In the genomic region with DNA sequence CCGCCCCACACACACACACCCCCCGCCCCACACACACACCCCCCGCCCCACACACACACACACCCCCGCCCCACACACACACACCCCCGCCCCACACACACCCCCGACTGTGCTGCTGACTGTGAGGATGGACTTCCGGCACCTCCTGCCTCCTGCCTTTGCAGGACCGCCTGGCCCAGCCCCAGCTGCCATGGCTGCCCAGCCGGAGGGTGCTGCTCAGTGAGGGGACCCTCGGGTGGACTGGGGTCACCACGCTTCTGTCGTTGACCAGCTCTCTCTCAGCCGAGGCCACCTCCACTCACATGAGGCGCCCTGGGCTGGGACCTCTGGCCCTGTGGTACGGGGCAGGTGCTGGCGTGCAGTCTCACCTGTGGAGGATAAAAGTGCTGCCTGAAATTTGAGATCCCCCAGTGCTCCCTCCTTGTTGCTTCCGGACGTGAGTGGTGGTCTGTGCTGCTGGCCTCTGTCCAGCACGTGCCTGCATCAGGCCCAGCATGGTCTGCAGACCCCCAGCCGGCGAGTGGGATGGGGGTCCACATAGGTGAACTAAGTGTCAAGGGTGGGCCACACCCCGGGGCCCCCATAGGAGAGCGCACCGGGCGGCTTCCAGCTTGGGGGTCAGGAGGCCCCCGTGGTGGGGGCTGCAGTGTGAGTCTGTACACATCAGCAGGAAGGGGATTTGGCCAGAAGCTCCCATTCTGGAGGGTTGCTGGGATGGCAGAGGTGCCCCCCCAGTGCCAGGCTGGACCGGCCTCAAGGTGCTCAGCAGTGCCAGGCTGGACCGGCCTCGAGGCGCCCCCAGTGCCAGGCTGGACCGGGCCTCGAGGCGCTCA, we compare ENCODE assay signal across 13 cellular contexts. TPM values are rescaled to one million over a fixed set of nuclear protein-coding genes. Genes with fewer than 3 reads are reported as not detected.
A peak's percentile ranks its signal among the peaks of the same experiment; 100 is the strongest.
DNase-seq lines count a peak whose midpoint lies in the region; ATAC-seq and TF ChIP-seq lines count a peak whose summit lies in the region.
"Had no signal": no experiment of that assay in that cellular context is flagged by ENCODE, and none has a peak within 500 bp of the region (broad histone marks: within the 10 kb centered on the region; RNA-seq: fewer than 3 reads in every experiment).

No MANE protein-coding gene starts in this region.

- peaks cover 8 to 14% of the 10 kb centered on the region in 2 experiments; a peak in 3 of 4 replicates for H3K4me1 Mint-ChIP-seq in H9
- H3K4me1 Mint-ChIP-seq in activated T-cell treated with anti-CD3 and anti-CD28 coated beads, Interleukin-2, amount 50 U/mL, for 4 hours (ENCODE audit: low read depth): peaks cover 14% of the 10 kb centered on the region
- H3K4me1 Mint-ChIP-seq: activated T-helper 17 cell treated with anti-CD3 and anti-CD28 coated beads, Interleukin-2, amount 50 U/mL, for 72 hours had no signal

- WGBS in H9 (ENCODE audit: extremely low coverage, insufficient read length, low lambda C conversion rate): no CpG with 5 or more reads among the region's 33 CpGs
- WGBS in body of pancreas, 2 donors: 53 to 64% methylated on average over 10 to 26 of the region's 33 CpGs
- WGBS in mesenchymal stem cell: 93% methylated on average over 29 of the region's 33 CpGs
- 90% methylated on average over 28 of the region's 33 CpGs for WGBS in smooth muscle cell (ENCODE audit: low lambda C conversion rate)

- no peak for ATAC-seq in body of pancreas
- ATAC-seq in HG02870 (IDR thresholded peaks at IDR 0.05; ENCODE audit: unreplicated experiment): no peak
- ATAC-seq in activated T-cell treated with anti-CD3 and anti-CD28 coated beads, Interleukin-2, amount 50 U/mL, for 4 hours: no peak
- ATAC-seq: activated CD8-positive, alpha-beta T cell treated with anti-CD3 and anti-CD28 coated beads for 36 hours; activated T-helper 17 cell treated with anti-CD3 and anti-CD28 coated beads, Interleukin-2, amount 50 U/mL, for 72 hours had no signal

- peak overlapping the region; percentile 4; the same call in 1 of the 2 replicates for H3K14ac ChIP-seq in H9 (ENCODE audit: insufficient read depth, low read length)
- H3K14ac ChIP-seq in mesenchymal stem cell (ENCODE audit: low read length in 2 of 2): no peak overlapping the region

- H2BK5ac ChIP-seq in H9 (ENCODE audit: insufficient read length, low read length) (no peak overlapping the region), mesenchymal stem cell (ENCODE audit: low read depth, low read length, poor library complexity, severe bottlenecking) (no peak overlapping the region)

- no peak overlapping the region for H2AK5ac ChIP-seq in H9 (ENCODE audit: insufficient read length, low read length)
- peak overlapping the region; percentile 23 for H2AK5ac ChIP-seq in mesenchymal stem cell (ENCODE audit: low read length, severe bottlenecking)

- H3K9me3 Mint-ChIP-seq in H9: no peaks in the 10 kb centered on the region
- no peaks in the 10 kb centered on the region for H3K9me3 Mint-ChIP-seq in activated T-cell treated with anti-CD3 and anti-CD28 coated beads, Interleukin-2, amount 50 U/mL, for 4 hours
- H3K9me3 Mint-ChIP-seq: activated CD8-positive, alpha-beta T cell treated with anti-CD3 and anti-CD28 coated beads for 36 hours; activated T-helper 17 cell treated with anti-CD3 and anti-CD28 coated beads, Interleukin-2, amount 50 U/mL, for 72 hours had no signal

- H3K23ac ChIP-seq in H9 (ENCODE audit: insufficient read length, low read depth, low read length) (no peak overlapping the region), mesenchymal stem cell (ENCODE audit: low read length in 2 of 2) (no peak overlapping the region)

- H3K56ac ChIP-seq in H9 (ENCODE audit: insufficient read length, low read depth, low read length): no peak overlapping the region

- H3K9me3 ChIP-seq in H9 (ENCODE audit: control insufficient read depth, low read depth, low read length) (no peaks in the 10 kb centered on the region), body of pancreas (no peaks in the 10 kb centered on the region), mesenchymal stem cell (ENCODE audit: control insufficient read depth, low read length) (no peaks in the 10 kb centered on the region), smooth muscle cell (replicated peaks; ENCODE audit: low read depth) (no peaks in the 10 kb centered on the region)
- H3K9me3 ChIP-seq: SJSA1 had no signal

- no peak overlapping the region for H3K4me3 Mint-ChIP-seq in H9
- H3K4me3 Mint-ChIP-seq in activated T-cell treated with anti-CD3 and anti-CD28 coated beads, Interleukin-2, amount 50 U/mL, for 4 hours: no peak overlapping the region
- H3K4me3 Mint-ChIP-seq: activated CD8-positive, alpha-beta T cell treated with anti-CD3 and anti-CD28 coated beads for 36 hours; activated T-helper 17 cell treated with anti-CD3 and anti-CD28 coated beads, Interleukin-2, amount 50 U/mL, for 72 hours had no signal

- H4K20me1 ChIP-seq in H9 (ENCODE audit: control insufficient read depth, insufficient read depth, insufficient read length): no peaks in the 10 kb centered on the region
- peaks cover 94% of the 10 kb centered on the region for H4K20me1 ChIP-seq in smooth muscle cell (ENCODE audit: low read depth)

- no peaks in the 10 kb centered on the region; the same call in 1 of the 2 replicates for H3K79me2 ChIP-seq in H9 (ENCODE audit: insufficient read depth, low read length)
- H3K79me2 ChIP-seq in smooth muscle cell (ENCODE audit: low read depth): peaks cover 76% of the 10 kb centered on the region

- H2BK15ac ChIP-seq in H9 (ENCODE audit: low read depth, low read length) (no peak overlapping the region), mesenchymal stem cell (ENCODE audit: low read depth, poor library complexity, severe bottlenecking) (no peak overlapping the region)

- H2BK120ac ChIP-seq in H9 (ENCODE audit: low read depth, low read length, poor library complexity, severe bottlenecking): no peak overlapping the region
- H2BK120ac ChIP-seq in mesenchymal stem cell (ENCODE audit: low read depth, low read length): no peak overlapping the region

- H2AFZ ChIP-seq in H9 (ENCODE audit: low read length) (no peak overlapping the region), mesenchymal stem cell (ENCODE audit: low read depth, low read length) (no peak overlapping the region), smooth muscle cell (ENCODE audit: low read depth) (no peak overlapping the region)

- no peak for DNase-seq in H9
- no peak for DNase-seq in body of pancreas
- no peak for DNase-seq in mesenchymal stem cell
- no peak for DNase-seq in smooth muscle cell (lab: John Stamatoyannopoulos, UW; ENCODE audit: unreplicated experiment)
- DNase-seq in occipital lobe (lab: John Stamatoyannopoulos, UW): no peak
- DNase-seq in NCI-H146 (lab: John Stamatoyannopoulos, UW): no peak
- no peak for DNase-seq in activated T-cell treated with anti-CD3 and anti-CD28 coated beads, Interleukin-2, amount 50 U/mL, for 4 hours
- DNase-seq: activated CD8-positive, alpha-beta T cell treated with anti-CD3 and anti-CD28 coated beads for 36 hours; effector CD4-positive, alpha-beta T cell; stimulated activated CD8-positive, alpha-beta memory T cell treated with anti-CD3 and anti-CD28 coated beads, Interleukin-4, amount 100 ng/mL, for 48 hours had no signal

- H3K36me3 Mint-ChIP-seq in H9 (ENCODE audit: insufficient read depth in 1 of 3, low read depth in 3 of 3): peaks cover 18 to 31% (median 26%) of the 10 kb centered on the region in 3 experiments
- H3K36me3 Mint-ChIP-seq in activated T-cell treated with anti-CD3 and anti-CD28 coated beads, Interleukin-2, amount 50 U/mL, for 4 hours (ENCODE audit: insufficient read depth): peaks cover 4% of the 10 kb centered on the region

- no peaks in the 10 kb centered on the region for H3K79me1 ChIP-seq in H9 (ENCODE audit: insufficient read depth, low read depth, low read length, poor library complexity, severe bottlenecking)
- H3K79me1 ChIP-seq in mesenchymal stem cell (replicated peaks; ENCODE audit: low read length, poor library complexity, severe bottlenecking): peaks cover 48% of the 10 kb centered on the region

- TF ChIP-seq CTCF in H9 (conservative IDR thresholded peaks at IDR 0.05) (no peak), body of pancreas (IDR thresholded peaks at IDR 0.05) (no peak), smooth muscle cell (IDR thresholded peaks at IDR 0.05; ENCODE audit: borderline replicate concordance, insufficient read depth, poor library complexity, severe bottlenecking) (no peak)

- no peak overlapping the region for H2BK20ac ChIP-seq in H9 (ENCODE audit: low read depth, low read length, poor library complexity, severe bottlenecking)

- no peak for TF ChIP-seq POLR2A in body of pancreas (IDR thresholded peaks at IDR 0.05)

- peaks cover 0 to 11% of the 10 kb centered on the region in 2 donors for H3K36me3 ChIP-seq in body of pancreas (replicated peaks in 1 of 2; ENCODE audit: insufficient read depth in 1 of 2, low read depth in 2 of 2)
- peaks cover 70 to 84% of the 10 kb centered on the region in 2 experiments for H3K36me3 ChIP-seq in mesenchymal stem cell (ENCODE audit: control insufficient read depth in 1 of 2, insufficient read depth in 2 of 2, low read depth in 1 of 2, low read length in 2 of 2)
- H3K36me3 ChIP-seq in smooth muscle cell (ENCODE audit: low read depth): no peaks in the 10 kb centered on the region

- no peak overlapping the region for H3K27ac ChIP-seq in H9 (ENCODE audit: insufficient read length, low read depth, low read length)
- peak overlapping the region; percentile 83 to 93 (median 92) for H3K27ac ChIP-seq in body of pancreas
- H3K27ac ChIP-seq in mesenchymal stem cell (ENCODE audit: low read length, poor library complexity, severe bottlenecking): no peak overlapping the region
- H3K27ac ChIP-seq in smooth muscle cell (ENCODE audit: low read depth): no peak overlapping the region
- H3K27ac ChIP-seq: SJSA1 had no signal

- no peaks in the 10 kb centered on the region for H3K27me3 ChIP-seq in H9 (ENCODE audit: insufficient read depth, low read length)
- H3K27me3 ChIP-seq in body of pancreas: no peaks in the 10 kb centered on the region
- H3K27me3 ChIP-seq in mesenchymal stem cell (ENCODE audit: control insufficient read depth in 1 of 2, insufficient read depth in 1 of 2, low read length in 2 of 2): no peaks in the 10 kb centered on the region
- H3K27me3 ChIP-seq in smooth muscle cell (ENCODE audit: low read depth): no peaks in the 10 kb centered on the region
- H3K27me3 ChIP-seq: SJSA1 had no signal

- no peak overlapping the region for H3T11ph ChIP-seq in H9 (ENCODE audit: low read length)

- H3K27ac Mint-ChIP-seq in H9: peak overlapping the region in 2 of 3 experiments; percentile 83 to 91; a peak in 3 of 7 replicates
- H3K27ac Mint-ChIP-seq: activated CD8-positive, alpha-beta T cell treated with anti-CD3 and anti-CD28 coated beads for 36 hours; activated T-helper 17 cell treated with anti-CD3 and anti-CD28 coated beads, Interleukin-2, amount 50 U/mL, for 72 hours had no signal

- H3K4ac ChIP-seq in H9 (ENCODE audit: low read depth, low read length) (no peak overlapping the region), mesenchymal stem cell (ENCODE audit: low read depth in 1 of 2, low read length in 2 of 2) (no peak overlapping the region)

- H3K27me3 Mint-ChIP-seq in H9 (ENCODE audit: low read depth): no peaks in the 10 kb centered on the region
- no peaks in the 10 kb centered on the region for H3K27me3 Mint-ChIP-seq in activated T-cell treated with anti-CD3 and anti-CD28 coated beads, Interleukin-2, amount 50 U/mL, for 4 hours (ENCODE audit: low read depth)
- H3K27me3 Mint-ChIP-seq: activated CD8-positive, alpha-beta T cell treated with anti-CD3 and anti-CD28 coated beads for 36 hours; activated T-helper 17 cell treated with anti-CD3 and anti-CD28 coated beads, Interleukin-2, amount 50 U/mL, for 72 hours had no signal

- H3K4me3 ChIP-seq in body of pancreas (no peak overlapping the region), mesenchymal stem cell (ENCODE audit: insufficient read depth in 1 of 2, low read depth in 1 of 2, low read length in 2 of 2) (peak overlapping the region in 1 of 2 experiments; percentile 21), smooth muscle cell (no peak overlapping the region)
- H3K4me3 ChIP-seq: SJSA1 had no signal

- H2BK12ac ChIP-seq in H9 (ENCODE audit: insufficient read length, low read depth, low read length): no peak overlapping the region
- no peak overlapping the region for H2BK12ac ChIP-seq in mesenchymal stem cell (ENCODE audit: low read length in 2 of 2)

- H4K8ac ChIP-seq in H9 (replicated peaks; ENCODE audit: insufficient read length, low read depth, low read length): no peak overlapping the region
- no peak overlapping the region for H4K8ac ChIP-seq in mesenchymal stem cell (ENCODE audit: low read length)

- H3K4me2 ChIP-seq in H9 (ENCODE audit: insufficient read depth, insufficient read length, low read length): no peak overlapping the region
- no peak overlapping the region for H3K4me2 ChIP-seq in mesenchymal stem cell (ENCODE audit: low read length, poor library complexity, severe bottlenecking)
- peak overlapping the region; percentile 15 for H3K4me2 ChIP-seq in smooth muscle cell

- H4K91ac ChIP-seq in H9 (ENCODE audit: insufficient read length, low read depth, low read length): no peak overlapping the region
- no peak overlapping the region for H4K91ac ChIP-seq in mesenchymal stem cell (ENCODE audit: low read length)

- no peak overlapping the region for H3K9ac ChIP-seq in H9 (ENCODE audit: extremely low read depth, insufficient read length, low read length)
- H3K9ac ChIP-seq in mesenchymal stem cell (ENCODE audit: low read length): peak overlapping the region; percentile 55
- H3K9ac ChIP-seq in smooth muscle cell (ENCODE audit: low read depth): no peak overlapping the region

- H3K18ac ChIP-seq in H9 (ENCODE audit: insufficient read length, low read depth, low read length) (no peak overlapping the region), mesenchymal stem cell (ENCODE audit: low read depth in 1 of 2, low read length in 2 of 2) (no peak overlapping the region)

- H3K23me2 ChIP-seq in H9 (ENCODE audit: insufficient read length, low read depth, low read length, poor library complexity, severe bottlenecking): no peaks in the 10 kb centered on the region

- H4K5ac ChIP-seq in H9 (ENCODE audit: insufficient read length, low read depth, low read length): no peak overlapping the region

- H3K4me1 ChIP-seq in H9 (ENCODE audit: insufficient read depth, low read length) (no peaks in the 10 kb centered on the region), body of pancreas (peaks cover 41% of the 10 kb centered on the region), mesenchymal stem cell (ENCODE audit: control insufficient read depth, insufficient read depth, low read depth, low read length) (peaks cover 62% of the 10 kb centered on the region), smooth muscle cell (ENCODE audit: low read depth) (peaks cover 9% of the 10 kb centered on the region)

- peaks cover 3% of the 10 kb centered on the region for H3F3A ChIP-seq in smooth muscle cell (ENCODE audit: low read depth)

- intact Hi-C loops in body of pancreas (cut with DNase I): no loop called here

RNA-seq across cellular contexts. Expression of a gene that starts 11.2 kb away (rescaled TPM):
- 19.4 and 21.4 TPM in 2 replicates for total RNA-seq in H9 (2021)
- total RNA-seq in body of pancreas: 10 to 100 TPM; 21.3 to 26.4 TPM
- polyA plus RNA-seq in mesenchymal stem cell (2013, experiment 1 of 2): 15.1 TPM
- polyA plus RNA-seq in mesenchymal stem cell (2013, experiment 2 of 2): 14.1 TPM
- 48.3 and 55.6 TPM in 2 replicates for total RNA-seq in smooth muscle cell
- 98.1 and 101 TPM in 2 replicates for polyA plus RNA-seq in smooth muscle cell
- total RNA-seq in occipital lobe: 22.3 TPM
- total RNA-seq in activated T-cell treated with anti-CD3 and anti-CD28 coated beads, Interleukin-2, amount 50 U/mL, for 4 hours: 10 to 100 TPM; 12.1 to 26.2 (median 23.1) TPM

Comparison
In these comparisons a context has a peak if more than half of its experiments do, and no peak if none do; other contexts are left out.
1. H3K27ac ChIP-seq: peak in body of pancreas (4 of 4); none in H9 (single experiment), mesenchymal stem cell (single experiment) and smooth muscle cell (single experiment).